In the genomic region with DNA sequence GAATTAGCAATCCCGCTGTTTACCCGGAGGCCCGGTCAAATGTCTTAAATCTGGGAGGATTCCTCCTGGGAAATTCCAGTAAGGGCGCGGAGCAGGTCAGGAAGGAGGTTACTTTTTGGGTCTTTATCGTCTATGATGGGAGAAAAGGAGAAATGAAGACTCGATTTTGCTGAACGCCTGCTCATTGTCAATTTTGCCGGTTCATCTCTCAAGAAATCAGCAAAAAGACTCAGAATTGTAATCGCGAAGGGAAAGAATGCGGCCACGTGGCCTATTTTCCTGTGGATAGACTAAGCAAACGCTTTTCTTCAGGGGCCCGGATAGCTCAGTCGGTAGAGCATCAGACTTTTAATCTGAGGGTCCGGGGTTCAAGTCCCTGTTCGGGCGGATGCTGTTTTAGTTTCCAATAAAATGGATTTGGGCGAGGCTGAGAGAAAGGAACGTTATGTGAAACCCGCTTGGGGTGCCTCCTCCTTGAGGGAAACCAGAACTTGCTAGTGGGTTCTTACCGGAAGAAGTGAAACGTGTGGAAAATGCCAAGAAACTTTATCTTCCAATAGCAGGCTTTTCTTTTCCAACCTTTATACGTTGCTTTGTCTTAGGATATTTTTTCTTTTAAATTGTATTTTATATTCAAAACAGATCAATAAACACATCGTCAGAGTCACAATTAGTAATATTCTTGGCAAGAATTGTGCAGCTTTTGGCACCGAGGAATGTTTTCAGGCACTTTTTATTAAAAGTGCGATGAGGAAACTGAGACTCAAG, we compare ENCODE assay signal across 9 cellular contexts. TPM values are rescaled to one million over a fixed set of nuclear protein-coding genes. Genes with fewer than 3 reads are reported as not detected.
DNase-seq lines count a peak whose midpoint lies in the region; ATAC-seq, FAIRE-seq and TF ChIP-seq lines count a peak whose summit lies in the region.
"Had no signal": no experiment of that assay in that cellular context is flagged by ENCODE, and none has a peak within 500 bp of the region (broad histone marks: within the 10 kb centered on the region; RNA-seq: fewer than 3 reads in every experiment).

No MANE protein-coding gene starts in this region.

- peak overlapping the region; percentile 29 to 34 for H3K9ac ChIP-seq in stomach smooth muscle (ENCODE audit: low read length in 2 of 2)

- H3K27ac Mint-ChIP-seq in CD8-positive, alpha-beta memory T cell, result peak overlapping the region; percentile 15 to 99 (median 58)
- peak overlapping the region; percentile 25 to 70 (median 59) for H3K27ac Mint-ChIP-seq in nephron

- TF ChIP-seq EP300 in esophagus muscularis mucosa (IDR thresholded peaks at IDR 0.05), result no peak

- peak; percentile 39 for ATAC-seq in HG02642 (IDR thresholded peaks at IDR 0.05; ENCODE audit: poor library complexity, unreplicated experiment)

- peaks cover 44% of the 10 kb centered on the region for H3K4me1 ChIP-seq in CD8-positive, alpha-beta memory T cell (ENCODE audit: insufficient read depth, low read length)
- H3K4me1 ChIP-seq in esophagus muscularis mucosa (peaks cover 9 to 48% (median 39%) of the 10 kb centered on the region in 4 donors), stomach smooth muscle (ENCODE audit: control insufficient read depth, insufficient read depth, low read length) (peaks cover 10% of the 10 kb centered on the region)

- intact Hi-C loops in esophagus muscularis mucosa (cut with DNase I), result no loop called here

- WGBS in esophagus muscularis mucosa, result 6% methylated on average over 27 of the region's 28 CpGs

- CTCF ChIA-PET in CD8-positive, alpha-beta memory T cell (lab: Charles Lee), result interaction anchor here (1.0 to 1.5 kb wide), 4 partner anchors 10 to 113 kb away, joined by 3 to 6 read pairs (median 6); a partner anchor contains a TSS

- H3K9me3 Mint-ChIP-seq in CD8-positive, alpha-beta memory T cell, result peaks cover 0 to 4% (median 2%) of the 10 kb centered on the region in 5 donors
- no peaks in the 10 kb centered on the region for H3K9me3 Mint-ChIP-seq in nephron

- POLR2A ChIA-PET in CD8-positive, alpha-beta memory T cell (lab: Charles Lee), result interaction anchor here (0.7 to 0.8 kb wide), 2 partner anchors 10 to 59 kb away, joined by 3 to 4 read pairs; a partner anchor contains a TSS

- DNase-seq in CD8-positive, alpha-beta memory T cell, result peak in 4 of 5 donors; percentile 18 to 59 (median 44)
- DNase-seq in NOMO-1 treated with dmso at 0.1 percent for 144 hours (lab: John Stamatoyannopoulos, UW; ENCODE audit: unreplicated experiment) (peak; percentile 59), esophagus muscularis mucosa (ENCODE audit: extremely low spot score) (no peak), frontal cortex (ENCODE audit: low spot score in 2 of 2) (no peak)
- peak; percentile 97 for DNase-seq in activated CD8-positive, alpha-beta memory T cell treated with anti-CD3 and anti-CD28 coated beads, Interleukin-2, amount 50 U/mL, for 48 hours

- no peak for FAIRE-seq in frontal cortex (lab: Jason Lieb, UNC)

- peaks cover 48 to 63% (median 57%) of the 10 kb centered on the region in 3 donors for H3K4me1 Mint-ChIP-seq in CD8-positive, alpha-beta memory T cell
- peaks cover 29% of the 10 kb centered on the region for H3K4me1 Mint-ChIP-seq in nephron

- TF ChIP-seq CTCF in esophagus muscularis mucosa (IDR thresholded peaks at IDR 0.05) (no peak), nephron (IDR thresholded peaks at IDR 0.05; ENCODE audit: unreplicated experiment in 3 of 3) (no peak)

- peaks cover 0 to 6% (median 2%) of the 10 kb centered on the region in 3 donors for H3K36me3 Mint-ChIP-seq in CD8-positive, alpha-beta memory T cell
- H3K36me3 Mint-ChIP-seq in nephron (ENCODE audit: low read depth), result no peaks in the 10 kb centered on the region

- TF ChIP-seq POLR2A in esophagus muscularis mucosa (IDR thresholded peaks at IDR 0.05; ENCODE audit: low read depth), result no peak

- no peaks in the 10 kb centered on the region for H3K9me3 ChIP-seq in CD8-positive, alpha-beta memory T cell (ENCODE audit: low read length)
- H3K9me3 ChIP-seq in esophagus muscularis mucosa (no peaks in the 10 kb centered on the region), stomach smooth muscle (ENCODE audit: control insufficient read depth in 2 of 2, low read length in 2 of 2) (no peaks in the 10 kb centered on the region)

- H3K4me3 Mint-ChIP-seq in CD8-positive, alpha-beta memory T cell, result peak overlapping the region; percentile 67 to 88 (median 79)
- peak overlapping the region; percentile 83 to 86 (median 84) for H3K4me3 Mint-ChIP-seq in nephron

- H3K27me3 Mint-ChIP-seq in CD8-positive, alpha-beta memory T cell, result peaks cover 0 to 17% of the 10 kb centered on the region in 2 donors
- peaks cover 14% of the 10 kb centered on the region for H3K27me3 Mint-ChIP-seq in nephron (ENCODE audit: low read depth)

- H3K27ac ChIP-seq in CD8-positive, alpha-beta memory T cell (ENCODE audit: low read depth, low read length), result peak overlapping the region; percentile 17
- H3K27ac ChIP-seq in esophagus muscularis mucosa (replicated peaks in 1 of 4) (peak overlapping the region; percentile 50 to 73 (median 68)), stomach smooth muscle (ENCODE audit: low read length) (peak overlapping the region; percentile 31)
- H3K27ac ChIP-seq: VCaP had no signal

- H3K4me3 ChIP-seq in CD8-positive, alpha-beta memory T cell (ENCODE audit: low read length), result peak overlapping the region; percentile 53
- peak overlapping the region; percentile 30 to 51 (median 44) for H3K4me3 ChIP-seq in esophagus muscularis mucosa
- H3K4me3 ChIP-seq in stomach smooth muscle (ENCODE audit: low read length in 2 of 2), result peak overlapping the region; percentile 27 to 58

- no peaks in the 10 kb centered on the region for H3K27me3 ChIP-seq in CD8-positive, alpha-beta memory T cell (ENCODE audit: insufficient read depth, low read length, poor library complexity, severe bottlenecking)
- no peaks in the 10 kb centered on the region for H3K27me3 ChIP-seq in esophagus muscularis mucosa
- no peaks in the 10 kb centered on the region for H3K27me3 ChIP-seq in stomach smooth muscle (ENCODE audit: control insufficient read depth in 1 of 2, insufficient read depth in 2 of 2, low read length in 2 of 2)

- no peaks in the 10 kb centered on the region for H3K36me3 ChIP-seq in CD8-positive, alpha-beta memory T cell (ENCODE audit: insufficient read depth, low read length)
- H3K36me3 ChIP-seq in esophagus muscularis mucosa (no peaks in the 10 kb centered on the region), stomach smooth muscle (ENCODE audit: control insufficient read depth in 2 of 2, insufficient read depth in 2 of 2, low read length in 2 of 2) (no peaks in the 10 kb centered on the region)

RNA-seq across cellular contexts. Expression of a gene that starts 45.0 kb away (rescaled TPM):
- not detected for total RNA-seq in CD8-positive, alpha-beta memory T cell
- polyA plus RNA-seq in CD8-positive, alpha-beta memory T cell, result not detected
- total RNA-seq in esophagus muscularis mucosa (not detected), frontal cortex (not detected)

RNA-seq across cellular contexts. Expression of a gene that starts 52.9 kb away (rescaled TPM):
- total RNA-seq in CD8-positive, alpha-beta memory T cell, result not detected
- polyA plus RNA-seq in CD8-positive, alpha-beta memory T cell, result not detected
- total RNA-seq in esophagus muscularis mucosa (not detected), frontal cortex (not detected)

RNA-seq across cellular contexts. Expression of a gene that starts 59.3 kb away (rescaled TPM):
- 10 to 100 TPM; 37.8 to 38.4 TPM for total RNA-seq in CD8-positive, alpha-beta memory T cell
- 32.3 TPM for polyA plus RNA-seq in CD8-positive, alpha-beta memory T cell
- total RNA-seq in esophagus muscularis mucosa, result 10 to 100 TPM; 32.5 to 40.0 (median 33.3) TPM
- 33.8 TPM for total RNA-seq in frontal cortex

Comparison
In these comparisons a context has a peak if more than half of its experiments do, and no peak if none do; other contexts are left out.
1. DNase-seq: peak in CD8-positive, alpha-beta memory T cell (4 of 5), NOMO-1 treated with dmso at 0.1 percent for 144 hours (single experiment) and activated CD8-positive, alpha-beta memory T cell treated with anti-CD3 and anti-CD28 coated beads, Interleukin-2, amount 50 U/mL, for 48 hours (single experiment); none in esophagus muscularis mucosa (single experiment) and frontal cortex (0 of 2).
2. H3K27ac ChIP-seq: peak in every context shown above with its lines; median percentile 68 in esophagus muscularis mucosa; 31 in stomach smooth muscle; 17 in CD8-positive, alpha-beta memory T cell.
3. Peak in every context shown above with its lines, with median percentiles within 50 percentile points of each other: H3K4me3 ChIP-seq.